In the genomic region with DNA sequence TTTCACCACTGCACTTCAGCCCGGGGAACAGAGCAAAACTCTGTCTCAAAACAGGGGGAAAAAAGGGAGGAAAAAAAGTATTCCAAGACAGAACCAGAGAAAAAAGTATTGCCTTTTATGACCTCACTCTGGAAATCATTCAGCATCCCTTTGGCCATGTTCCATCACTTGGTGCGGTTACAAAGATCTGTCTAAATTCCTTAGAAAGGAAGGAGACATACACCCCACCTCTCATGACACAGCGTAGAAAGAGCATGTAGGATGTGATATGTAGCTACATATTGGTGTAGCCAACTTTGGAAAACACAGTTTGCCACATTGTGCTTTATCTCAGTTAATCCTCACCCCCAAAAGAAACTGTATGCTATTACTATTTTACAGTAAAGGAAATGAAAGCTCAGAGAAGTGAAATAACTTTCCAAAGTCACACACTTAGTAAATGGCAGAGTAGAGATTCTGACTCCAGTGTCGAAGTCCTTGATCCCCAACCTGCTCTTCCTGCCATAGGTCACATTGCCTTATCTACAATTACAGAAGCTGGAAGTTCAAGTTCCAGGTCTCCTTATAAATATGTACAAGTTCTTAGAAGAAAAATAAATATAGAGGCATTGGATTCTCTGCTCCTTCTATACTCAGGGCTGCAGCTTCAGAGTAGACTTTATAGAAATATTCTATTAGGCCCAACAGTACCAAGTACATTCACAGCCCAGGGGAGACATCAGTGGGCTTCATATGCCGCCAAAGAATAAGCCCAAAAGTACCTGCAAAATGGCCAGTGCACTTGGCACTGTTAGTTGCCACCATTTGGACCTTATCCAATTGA, we compare ENCODE assay signal across 8 cellular contexts.
DNase-seq lines count a peak whose midpoint lies in the region; ATAC-seq and TF ChIP-seq lines count a peak whose summit lies in the region.

No MANE protein-coding gene starts in this region.

- H2BK120ac ChIP-seq in mesenchymal stem cell (ENCODE audit: low read depth, low read length), result no peak overlapping the region

- no peak overlapping the region for H4K8ac ChIP-seq in mesenchymal stem cell (ENCODE audit: low read length)

- H3K4ac ChIP-seq in mesenchymal stem cell (ENCODE audit: low read depth in 1 of 2, low read length in 2 of 2), result no peak overlapping the region

- peak; percentile 29 for DNase-seq in AG08396 (ENCODE audit: low spot score)
- DNase-seq in choroid plexus epithelial cell (ENCODE audit: low read depth), result peak; percentile 52
- DNase-seq in mesenchymal stem cell, result no peak
- no peak for DNase-seq in activated CD8-positive, alpha-beta memory T cell treated with anti-CD3 and anti-CD28 coated beads, Interleukin-2, amount 50 U/mL, for 4 hours
- no peak for DNase-seq in ureter (ENCODE audit: low spot score)
- no peak for DNase-seq in OCI-M1 (lab: John Stamatoyannopoulos, UW)
- no peak for DNase-seq in neural progenitor cell (ENCODE audit: low spot score)

- H3K9me3 ChIP-seq in mesenchymal stem cell (ENCODE audit: control insufficient read depth, low read length) (no peaks in the 10 kb centered on the region), neural progenitor cell (ENCODE audit: low read depth) (no peaks in the 10 kb centered on the region)

- H2BK12ac ChIP-seq in mesenchymal stem cell (ENCODE audit: low read length in 2 of 2), result no peak overlapping the region

- H3K4me2 ChIP-seq in mesenchymal stem cell (ENCODE audit: low read length, poor library complexity, severe bottlenecking), result no peak overlapping the region
- H3K4me2 ChIP-seq in neural progenitor cell, result no peak overlapping the region

- no peaks in the 10 kb centered on the region for H3K36me3 ChIP-seq in mesenchymal stem cell (ENCODE audit: control insufficient read depth in 1 of 2, insufficient read depth in 2 of 2, low read depth in 1 of 2, low read length in 2 of 2)
- H3K36me3 ChIP-seq in neural progenitor cell, result no peaks in the 10 kb centered on the region

- TF ChIP-seq CTCF in choroid plexus epithelial cell (conservative IDR thresholded peaks at IDR 0.05; ENCODE audit: low read depth, low read length) (no peak), neural progenitor cell (IDR thresholded peaks at IDR 0.05) (no peak)

- H3K9ac ChIP-seq in mesenchymal stem cell (ENCODE audit: low read length) (peak overlapping the region; percentile 65), neural progenitor cell (no peak overlapping the region)

- H3K79me2 ChIP-seq in neural progenitor cell (ENCODE audit: low read depth), result no peaks in the 10 kb centered on the region

- H2AFZ ChIP-seq in mesenchymal stem cell (ENCODE audit: low read depth, low read length), result no peak overlapping the region
- no peak overlapping the region for H2AFZ ChIP-seq in neural progenitor cell (replicated peaks)

- no peak overlapping the region for H3K14ac ChIP-seq in mesenchymal stem cell (ENCODE audit: low read length in 2 of 2)

- no peak overlapping the region for H3K18ac ChIP-seq in mesenchymal stem cell (ENCODE audit: low read depth in 1 of 2, low read length in 2 of 2)

- H3K27me3 Mint-ChIP-seq in neural progenitor cell (ENCODE audit: insufficient read depth, low read depth), result peaks cover 4% of the 10 kb centered on the region

- H3K36me3 Mint-ChIP-seq in neural progenitor cell, result no peaks in the 10 kb centered on the region

- no peak overlapping the region for H4K91ac ChIP-seq in mesenchymal stem cell (ENCODE audit: low read length)

- no peaks in the 10 kb centered on the region for H4K20me1 ChIP-seq in neural progenitor cell (ENCODE audit: low read depth)

- H2BK15ac ChIP-seq in mesenchymal stem cell (ENCODE audit: low read depth, poor library complexity, severe bottlenecking), result no peak overlapping the region

- H3K27ac ChIP-seq in mesenchymal stem cell (ENCODE audit: low read length, poor library complexity, severe bottlenecking) (no peak overlapping the region), neural progenitor cell (no peak overlapping the region)

- H3K27ac Mint-ChIP-seq in neural progenitor cell, result no peak overlapping the region

- no peak overlapping the region for H2AK5ac ChIP-seq in mesenchymal stem cell (ENCODE audit: low read length, severe bottlenecking)

- H3K23ac ChIP-seq in mesenchymal stem cell (ENCODE audit: low read length in 2 of 2), result no peak overlapping the region

- H3K4me3 Mint-ChIP-seq in neural progenitor cell, result no peak overlapping the region

- no peak overlapping the region for H2BK5ac ChIP-seq in mesenchymal stem cell (ENCODE audit: low read depth, low read length, poor library complexity, severe bottlenecking)

- H3K4me1 ChIP-seq in mesenchymal stem cell (ENCODE audit: control insufficient read depth, insufficient read depth, low read depth, low read length) (peaks cover 11% of the 10 kb centered on the region), neural progenitor cell (no peaks in the 10 kb centered on the region)

- peaks cover 57% of the 10 kb centered on the region for H3K4me1 Mint-ChIP-seq in neural progenitor cell

- ATAC-seq in HG02798 (IDR thresholded peaks at IDR 0.05; ENCODE audit: poor library complexity, unreplicated experiment), result peak; percentile 9

- H3K27me3 ChIP-seq in mesenchymal stem cell (ENCODE audit: control insufficient read depth in 1 of 2, insufficient read depth in 1 of 2, low read length in 2 of 2), result peaks cover 0 to 4% of the 10 kb centered on the region in 2 experiments
- H3K27me3 ChIP-seq in neural progenitor cell, result no peaks in the 10 kb centered on the region

- H3K9me3 Mint-ChIP-seq in neural progenitor cell, result no peaks in the 10 kb centered on the region

- no peaks in the 10 kb centered on the region for H3F3A ChIP-seq in neural progenitor cell (ENCODE audit: low read depth)

- no peak overlapping the region for H3K4me3 ChIP-seq in choroid plexus epithelial cell (ENCODE audit: low read depth, low read length)
- peak overlapping the region in 1 of 2 experiments; percentile 16 for H3K4me3 ChIP-seq in mesenchymal stem cell (ENCODE audit: insufficient read depth in 1 of 2, low read depth in 1 of 2, low read length in 2 of 2)
- H3K4me3 ChIP-seq in neural progenitor cell, result no peak overlapping the region

- WGBS in mesenchymal stem cell, result 65% methylated on average over 3 of the region's 5 CpGs

- H3K79me1 ChIP-seq in mesenchymal stem cell (replicated peaks; ENCODE audit: low read length, poor library complexity, severe bottlenecking), result peaks cover 1% of the 10 kb centered on the region

Comparison
In these comparisons a context has a peak if more than half of its experiments do, and no peak if none do; other contexts are left out.
1. DNase-seq: peak in AG08396 (single experiment) and choroid plexus epithelial cell (single experiment); none in mesenchymal stem cell (single experiment), activated CD8-positive, alpha-beta memory T cell treated with anti-CD3 and anti-CD28 coated beads, Interleukin-2, amount 50 U/mL, for 4 hours (single experiment), ureter (single experiment), OCI-M1 (single experiment) and neural progenitor cell (single experiment).